Comparison of ENCODE assay signal across 17 cellular contexts in genomic region chr12:49635036-49635435, GRCh38. TPM values are rescaled to one million over a fixed set of nuclear protein-coding genes. Genes with fewer than 3 reads are reported as not detected.
A peak's percentile ranks its signal among the peaks of the same experiment; 100 is the strongest.
DNase-seq lines count a peak whose midpoint lies in the region; ATAC-seq, FAIRE-seq and TF ChIP-seq lines count a peak whose summit lies in the region.
"Had no signal": no experiment of that assay in that cellular context is flagged by ENCODE, and none has a peak within 500 bp of the region (broad histone marks: within the 10 kb centered on the region; RNA-seq: fewer than 3 reads in every experiment).

No MANE protein-coding gene starts in this region.

- H3K4me1 Mint-ChIP-seq in H9 (peaks cover 18 to 22% of the 10 kb centered on the region in 2 experiments), WTC11 (peaks cover 17% of the 10 kb centered on the region), nephron progenitor cell (peaks cover 23% of the 10 kb centered on the region)
- peaks cover 23 to 36% of the 10 kb centered on the region in 2 donors for H3K4me1 Mint-ChIP-seq in stimulated activated naive B cell treated with anti-CD40 and anti-IgM and Interleukin-4, amounts not matched to agents 10 μg/mL and 1 μg/mL and 100 μg/mL, for 72 hours

- H3K27me3 ChIP-seq in H9 (ENCODE audit: insufficient read depth, low read length) = no peaks in the 10 kb centered on the region
- H3K27me3 ChIP-seq: BE2C had no signal

- H2BK15ac ChIP-seq in H9 (ENCODE audit: low read depth, low read length) = no peak overlapping the region

- no peak overlapping the region for H3K4me2 ChIP-seq in H9 (ENCODE audit: insufficient read depth, insufficient read length, low read length)
- H3K4me2 ChIP-seq: A549 had no signal

- POLR2A ChIA-PET in WTC11 (lab: Charles Lee) = interaction anchor here (0.5 kb wide), 2 partner anchors 10 to 19 kb away, joined by 3 to 4 read pairs; no protein-coding TSS in a partner anchor

- H3K27ac ChIP-seq in H9 (ENCODE audit: insufficient read length, low read depth, low read length) = no peak overlapping the region
- H3K27ac ChIP-seq: A549, C4-2B, GM23248 had no signal

- no peaks in the 10 kb centered on the region for H3K9me3 Mint-ChIP-seq in H9
- no peaks in the 10 kb centered on the region for H3K9me3 Mint-ChIP-seq in WTC11
- H3K9me3 Mint-ChIP-seq in nephron progenitor cell = no peaks in the 10 kb centered on the region
- no peaks in the 10 kb centered on the region for H3K9me3 Mint-ChIP-seq in stimulated activated naive B cell treated with anti-CD40 and anti-IgM and Interleukin-4, amounts not matched to agents 10 μg/mL and 1 μg/mL and 100 μg/mL, for 72 hours

- ATAC-seq in WTC11 (no peak), HG02678 (IDR thresholded peaks at IDR 0.05; ENCODE audit: unreplicated experiment) (no peak)
- no peak for ATAC-seq in stimulated activated naive B cell treated with anti-CD40 and anti-IgM and Interleukin-4, amounts not matched to agents 10 μg/mL and 1 μg/mL and 100 μg/mL, for 72 hours (replicated peaks)
- ATAC-seq: A549, GM12878, HepG2 had no signal

- no peaks in the 10 kb centered on the region; the same call in none of the 2 replicates for H3K27me3 Mint-ChIP-seq in H9 (ENCODE audit: low read depth)
- no peaks in the 10 kb centered on the region for H3K27me3 Mint-ChIP-seq in WTC11 (ENCODE audit: low read depth)
- no peaks in the 10 kb centered on the region for H3K27me3 Mint-ChIP-seq in nephron progenitor cell (ENCODE audit: low read depth, poor library complexity)
- no peaks in the 10 kb centered on the region for H3K27me3 Mint-ChIP-seq in stimulated activated naive B cell treated with anti-CD40 and anti-IgM and Interleukin-4, amounts not matched to agents 10 μg/mL and 1 μg/mL and 100 μg/mL, for 72 hours
- H3K27me3 Mint-ChIP-seq: CD4-positive, alpha-beta memory T cell had no signal

- H2AK5ac ChIP-seq in H9 (ENCODE audit: insufficient read length, low read length) = no peak overlapping the region

- TF ChIP-seq CTCF in H9 (conservative IDR thresholded peaks at IDR 0.05) (no peak), WTC11 (IDR thresholded peaks at IDR 0.05) (no peak), nephron progenitor cell (IDR thresholded peaks at IDR 0.05) (no peak)

- WGBS in H9 (ENCODE audit: extremely low coverage, insufficient read length, low lambda C conversion rate) = no CpG with 5 or more reads among the region's 9 CpGs

- H2AFZ ChIP-seq in H9 (ENCODE audit: low read length) = no peak overlapping the region
- H2AFZ ChIP-seq: GM23248 had no signal

- H3K27ac Mint-ChIP-seq in H9 (peak overlapping the region in 2 of 3 experiments; percentile 72 to 87; a peak in 4 of 7 replicates), WTC11 (peak overlapping the region; percentile 82), nephron progenitor cell (peak overlapping the region; percentile 61)
- H3K27ac Mint-ChIP-seq in stimulated activated naive B cell treated with anti-CD40 and anti-IgM and Interleukin-4, amounts not matched to agents 10 μg/mL and 1 μg/mL and 100 μg/mL, for 72 hours = peak overlapping the region; percentile 60

- H3K23ac ChIP-seq in H9 (ENCODE audit: insufficient read length, low read depth, low read length) = no peak overlapping the region

- no peaks in the 10 kb centered on the region for H3K79me1 ChIP-seq in H9 (ENCODE audit: insufficient read depth, low read depth, low read length, poor library complexity, severe bottlenecking)

- no peak overlapping the region for H2BK20ac ChIP-seq in H9 (ENCODE audit: low read depth, low read length, poor library complexity, severe bottlenecking)

- H4K20me1 ChIP-seq in H9 (ENCODE audit: control insufficient read depth, insufficient read depth, insufficient read length) = no peaks in the 10 kb centered on the region

- no peak overlapping the region for H3K9ac ChIP-seq in H9 (ENCODE audit: extremely low read depth, insufficient read length, low read length)
- H3K9ac ChIP-seq: GM23248 had no signal

- no peak overlapping the region for H4K91ac ChIP-seq in H9 (ENCODE audit: insufficient read length, low read depth, low read length)

- CTCF ChIA-PET in WTC11 (lab: Charles Lee) = interaction anchor here (1.0 to 7.5 kb wide), 6 partner anchors 7 to 127 kb away, joined by 3 to 74 read pairs (median 3); partner anchors contain the start of genes PRPF40B and TMBIM6

- H3K14ac ChIP-seq in H9 (ENCODE audit: insufficient read depth, low read length) = no peak overlapping the region

- H3K18ac ChIP-seq in H9 (ENCODE audit: insufficient read length, low read depth, low read length) = no peak overlapping the region

- H3K4me3 Mint-ChIP-seq in H9 = no peak overlapping the region
- no peak overlapping the region for H3K4me3 Mint-ChIP-seq in WTC11
- no peak overlapping the region for H3K4me3 Mint-ChIP-seq in nephron progenitor cell
- peak overlapping the region in 1 of 2 donors; percentile 50 for H3K4me3 Mint-ChIP-seq in stimulated activated naive B cell treated with anti-CD40 and anti-IgM and Interleukin-4, amounts not matched to agents 10 μg/mL and 1 μg/mL and 100 μg/mL, for 72 hours
- H3K4me3 Mint-ChIP-seq: CD4-positive, alpha-beta memory T cell had no signal

- H3K23me2 ChIP-seq in H9 (ENCODE audit: insufficient read length, low read depth, low read length, poor library complexity, severe bottlenecking) = peaks cover 3% of the 10 kb centered on the region

- no peaks in the 10 kb centered on the region for H3K9me3 ChIP-seq in H9 (ENCODE audit: control insufficient read depth, low read depth, low read length)
- H3K9me3 ChIP-seq: A549, BE2C had no signal

- no peak overlapping the region for H4K8ac ChIP-seq in H9 (replicated peaks; ENCODE audit: insufficient read length, low read depth, low read length)

- H3K36me3 Mint-ChIP-seq in H9 (ENCODE audit: insufficient read depth in 1 of 3, low read depth in 3 of 3) = peaks cover 11 to 32% (median 27%) of the 10 kb centered on the region in 3 experiments; a peak in 6 of 7 replicates
- peaks cover 32% of the 10 kb centered on the region for H3K36me3 Mint-ChIP-seq in WTC11
- H3K36me3 Mint-ChIP-seq in nephron progenitor cell (ENCODE audit: low read depth) = peaks cover 7% of the 10 kb centered on the region
- H3K36me3 Mint-ChIP-seq in stimulated activated naive B cell treated with anti-CD40 and anti-IgM and Interleukin-4, amounts not matched to agents 10 μg/mL and 1 μg/mL and 100 μg/mL, for 72 hours = peaks cover 27 to 41% of the 10 kb centered on the region in 2 donors

- DNase-seq in H9 (no peak), WTC11 (ENCODE audit: low spot score) (no peak), nephron progenitor cell (no peak), urothelium cell line (ENCODE audit: low spot score) (no peak)
- no peak for DNase-seq in stimulated activated naive B cell treated with anti-CD40 and anti-IgM and Interleukin-4, amounts not matched to agents 10 μg/mL and 1 μg/mL and 100 μg/mL, for 72 hours
- DNase-seq: BE2C; CD4-positive, alpha-beta memory T cell; DMS79; GM23248 had no signal

- no peaks in the 10 kb centered on the region for H3K79me2 ChIP-seq in H9 (ENCODE audit: insufficient read depth, low read length)

- no peak overlapping the region for H2BK12ac ChIP-seq in H9 (ENCODE audit: insufficient read length, low read depth, low read length)

- H3K56ac ChIP-seq in H9 (ENCODE audit: insufficient read length, low read depth, low read length) = no peak overlapping the region

- no peak overlapping the region for H4K5ac ChIP-seq in H9 (ENCODE audit: insufficient read length, low read depth, low read length)

- no peak for FAIRE-seq in urothelium cell line (lab: Jason Lieb, UNC)
- FAIRE-seq: A549, GM12878, GM18507, H54, HepG2 had no signal

- no peak overlapping the region for H2BK120ac ChIP-seq in H9 (ENCODE audit: low read depth, low read length, poor library complexity, severe bottlenecking)

- H3T11ph ChIP-seq in H9 (ENCODE audit: low read length) = no peak overlapping the region

- H3K4ac ChIP-seq in H9 (ENCODE audit: low read depth, low read length) = no peak overlapping the region

- peaks cover 5% of the 10 kb centered on the region; the same call in 1 of the 2 replicates for H3K4me1 ChIP-seq in H9 (ENCODE audit: insufficient read depth, low read length)
- H3K4me1 ChIP-seq: A549 had no signal

- H2BK5ac ChIP-seq in H9 (ENCODE audit: insufficient read length, low read length) = no peak overlapping the region

TF ChIP-seq in WTC11, 78 proteins besides CTCF, POLR2A, EP300 and RAD21:
- no peak for TF ChIP-seq ZNF671 (CRISPR knock-in tag; IDR thresholded peaks at IDR 0.05)
- TF ChIP-seq, protein P1, sequence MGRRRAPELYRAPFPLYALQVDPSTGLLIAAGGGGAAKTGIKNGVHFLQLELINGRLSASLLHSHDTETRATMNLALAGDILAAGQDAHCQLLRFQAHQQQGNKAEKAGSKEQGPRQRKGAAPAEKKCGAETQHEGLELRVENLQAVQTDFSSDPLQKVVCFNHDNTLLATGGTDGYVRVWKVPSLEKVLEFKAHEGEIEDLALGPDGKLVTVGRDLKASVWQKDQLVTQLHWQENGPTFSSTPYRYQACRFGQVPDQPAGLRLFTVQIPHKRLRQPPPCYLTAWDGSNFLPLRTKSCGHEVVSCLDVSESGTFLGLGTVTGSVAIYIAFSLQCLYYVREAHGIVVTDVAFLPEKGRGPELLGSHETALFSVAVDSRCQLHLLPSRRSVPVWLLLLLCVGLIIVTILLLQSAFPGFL (CRISPR knock-in tag; IDR thresholded peaks at IDR 0.05; ENCODE audit: borderline replicate concordance) = no peak
- TF ChIP-seq TEAD4 (CRISPR knock-in tag; IDR thresholded peaks at IDR 0.05) = no peak
- no peak for TF ChIP-seq JUN (CRISPR knock-in tag; IDR thresholded peaks at IDR 0.05)
- no peak for TF ChIP-seq CREB1 (CRISPR knock-in tag; IDR thresholded peaks at IDR 0.05)
- no peak for TF ChIP-seq ELF4 (CRISPR knock-in tag; IDR thresholded peaks at IDR 0.05; ENCODE audit: low read depth)
- TF ChIP-seq E2F5 (CRISPR knock-in tag; IDR thresholded peaks at IDR 0.05) = no peak
- no peak for TF ChIP-seq CBFB (CRISPR knock-in tag; IDR thresholded peaks at IDR 0.05; ENCODE audit: low read depth)
- no peak for TF ChIP-seq NFE2L1 (CRISPR knock-in tag; IDR thresholded peaks at IDR 0.05)
TF ChIP-seq in WTC11: peak in this region for 0.

RNA-seq across cellular contexts. Expression of gene PRPF40B, which starts 11.7 kb away (rescaled TPM):
- total RNA-seq in H9 (2021) (17.4 and 19.0 TPM in 2 replicates), WTC11 (2021) (38.0 to 46.0 TPM (median 40.5 TPM) in 3 replicates)

RNA-seq across cellular contexts. Expression of gene FAM186B, which starts 29.6 kb away (rescaled TPM):
- 0.42 and 0.46 TPM in 2 replicates for total RNA-seq in H9 (2021)
- total RNA-seq in WTC11 (2021) = 0.16 to 0.39 TPM (median 0.21 TPM) in 3 replicates
- total RNA-seq: G401 had no signal
